ENCODE assay signal across 8 cellular contexts in the genomic region with DNA sequence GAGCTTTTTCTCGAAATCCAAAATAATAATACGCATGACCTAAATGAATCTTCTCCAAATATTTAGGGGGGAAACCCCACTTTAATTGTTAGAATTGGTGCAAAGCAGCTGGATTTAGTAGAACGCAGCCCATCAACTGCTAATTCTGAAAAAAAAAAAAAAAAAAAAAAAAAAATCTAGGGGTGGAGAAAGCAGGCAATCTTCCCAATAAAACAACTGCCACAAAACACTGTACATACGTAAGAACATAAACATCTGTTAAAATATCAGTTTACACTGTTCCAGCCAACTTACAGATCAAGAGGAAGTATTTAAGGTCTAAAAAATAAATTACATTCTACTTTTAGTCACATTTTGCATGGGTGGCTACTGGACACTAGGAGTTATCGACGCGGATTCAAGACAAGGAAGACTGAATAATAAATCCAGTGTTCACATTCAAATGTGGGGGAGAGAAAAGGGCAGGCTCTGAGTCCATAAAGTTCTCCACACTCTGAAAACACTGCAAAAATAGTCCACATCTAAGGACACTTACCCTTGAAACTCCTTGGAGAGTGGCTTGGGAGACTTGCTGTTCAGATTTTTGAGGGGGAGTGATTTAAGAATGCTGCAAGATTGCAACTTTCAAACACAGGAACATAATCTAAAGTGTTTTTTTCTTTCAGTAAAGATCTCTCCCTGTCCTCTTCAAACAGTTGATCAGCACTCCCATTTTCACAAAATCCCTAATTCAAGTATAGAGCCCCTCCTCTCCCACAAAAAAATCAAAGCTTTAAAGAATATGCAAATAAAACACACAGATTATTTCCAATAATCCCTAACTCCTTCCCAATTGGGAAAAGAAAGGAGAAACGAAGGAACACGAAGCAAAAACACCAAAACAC. TPM values are rescaled to one million over a fixed set of nuclear protein-coding genes. Genes with fewer than 3 reads are reported as not detected.
A peak's percentile ranks its signal among the peaks of the same experiment; 100 is the strongest.
DNase-seq lines count a peak whose midpoint lies in the region; ATAC-seq, FAIRE-seq and TF ChIP-seq lines count a peak whose summit lies in the region.

No MANE protein-coding gene starts in this region.

- no peaks in the 10 kb centered on the region for H3K27me3 Mint-ChIP-seq in type B pancreatic cell

- FAIRE-seq in urothelium cell line (lab: Jason Lieb, UNC), result no peak

- H3K4me3 ChIP-seq in DND-41 (ENCODE audit: low read depth in 1 of 2, low read length in 2 of 2), result peak overlapping the region; percentile 67 to 71
- peak overlapping the region; percentile 97 for H3K4me3 ChIP-seq in MG63
- H3K4me3 ChIP-seq in mammary epithelial cell (replicated peaks in 1 of 3; ENCODE audit: insufficient read depth in 1 of 3, low read depth in 2 of 3, low read length in 3 of 3), result peak overlapping the region; percentile 74 to 97 (median 88)

- peaks cover 10% of the 10 kb centered on the region for H3K36me3 Mint-ChIP-seq in type B pancreatic cell

- 14% methylated on average over 9 of the region's 9 CpGs for WGBS in mammary epithelial cell (ENCODE audit: low coverage, missing lambda C conversion rate)

- H3K9me3 Mint-ChIP-seq in type B pancreatic cell, result peaks cover 8% of the 10 kb centered on the region

- H3K4me3 Mint-ChIP-seq in type B pancreatic cell, result peak overlapping the region; percentile 95

- peaks cover 24% of the 10 kb centered on the region for H4K20me1 ChIP-seq in DND-41 (ENCODE audit: insufficient read depth, low read length)
- H4K20me1 ChIP-seq in mammary epithelial cell (ENCODE audit: insufficient read depth, low read length), result no peaks in the 10 kb centered on the region

- H2AFZ ChIP-seq in DND-41 (ENCODE audit: low read depth, low read length), result peak overlapping the region; percentile 95
- peak overlapping the region; percentile 96 for H2AFZ ChIP-seq in mammary epithelial cell (ENCODE audit: low read depth, low read length)

- H3K9me3 ChIP-seq in DND-41 (ENCODE audit: insufficient read depth, low read length, severe bottlenecking) (no peaks in the 10 kb centered on the region), MG63 (no peaks in the 10 kb centered on the region), mammary epithelial cell (replicated peaks; ENCODE audit: insufficient read depth, low read length) (no peaks in the 10 kb centered on the region)

- H3K4me1 ChIP-seq in DND-41 (ENCODE audit: insufficient read depth, low read length) (peaks cover 36% of the 10 kb centered on the region), mammary epithelial cell (ENCODE audit: insufficient read depth, low read length) (peaks cover 8% of the 10 kb centered on the region)

- H3K4me2 ChIP-seq in DND-41 (ENCODE audit: insufficient read depth, low read length) (peak overlapping the region; percentile 70), mammary epithelial cell (ENCODE audit: insufficient read depth, low read depth, low read length) (peak overlapping the region; percentile 94)

- TSS peak; percentile 36 for BruUV-seq in mammary epithelial cell (replicated peaks; lab: Mats Ljungman, UMichigan)

- DNase-seq in DND-41 (no peak), MG63 (no peak), mammary epithelial cell (peak; percentile 22), medulla oblongata (ENCODE audit: extremely low spot score) (peak; percentile 53), type B pancreatic cell (ENCODE audit: extremely low spot score, unreplicated experiment) (no peak), urothelium cell line (ENCODE audit: low spot score) (no peak), NCI-H128 (lab: John Stamatoyannopoulos, UW; ENCODE audit: unreplicated experiment) (no peak)
- DNase-seq in activated CD4-positive, CD25-positive, alpha-beta regulatory T cell (lab: John Stamatoyannopoulos, UW), result no peak

- ATAC-seq in DND-41 (ENCODE audit: insufficient read depth, low read depth), result no peak

- H3K4me1 Mint-ChIP-seq in type B pancreatic cell (ENCODE audit: unreplicated experiment), result peaks cover 13% of the 10 kb centered on the region

- CTCF ChIA-PET in mammary epithelial cell (lab: Charles Lee; ENCODE audit: low non-redundant PET), result no interaction called here

- TF ChIP-seq CTCF in DND-41 (IDR thresholded peaks at IDR 0.05; ENCODE audit: borderline replicate concordance, extremely low read depth, low read length, poor library complexity, severe bottlenecking) (no peak), mammary epithelial cell (conservative IDR thresholded peaks at IDR 0.05 in 1 of 2, IDR thresholded peaks at IDR 0.05 in 1 of 2; ENCODE audit: extremely low read depth in 1 of 2, insufficient read depth in 1 of 2, low read depth in 1 of 2, low read length in 2 of 2) (no peak), type B pancreatic cell (conservative IDR thresholded peaks at IDR 0.05) (no peak)

- in situ Hi-C loops in mammary epithelial cell (cut with MboI; ENCODE audit: low sequenced_read_pairs in 2 of 2), result loop anchor here in 1 of 2 donors (5.0 kb wide), 1 partner anchor 48 kb away; no protein-coding TSS in a partner anchor

- peak overlapping the region; percentile 99 for H3K27ac Mint-ChIP-seq in type B pancreatic cell

- H3K27me3 ChIP-seq in DND-41 (ENCODE audit: insufficient read depth, low read length, poor library complexity) (no peaks in the 10 kb centered on the region), MG63 (no peaks in the 10 kb centered on the region), mammary epithelial cell (ENCODE audit: insufficient read depth, low read length) (no peaks in the 10 kb centered on the region)

- dilution Hi-C loops in mammary epithelial cell (cut with HindIII; ENCODE audit: low sequenced_read_pairs), result no loop called here

- peaks cover 7% of the 10 kb centered on the region for H3K36me3 ChIP-seq in DND-41 (ENCODE audit: insufficient read depth, low read length)
- H3K36me3 ChIP-seq in MG63, result peaks cover 8% of the 10 kb centered on the region
- H3K36me3 ChIP-seq in mammary epithelial cell (ENCODE audit: insufficient read depth, low read length), result peaks cover 4% of the 10 kb centered on the region

- peak overlapping the region; percentile 88 for H3K27ac ChIP-seq in DND-41 (ENCODE audit: low read length)
- peak overlapping the region; percentile 79 for H3K27ac ChIP-seq in mammary epithelial cell (ENCODE audit: insufficient read depth, low read depth, low read length)

- H3K79me2 ChIP-seq in DND-41 (ENCODE audit: insufficient read depth, low read length) (peaks cover 74% of the 10 kb centered on the region), mammary epithelial cell (ENCODE audit: insufficient read depth, low read length) (peaks cover 73% of the 10 kb centered on the region)

- intact Hi-C loops in mammary epithelial cell (cut with micrococcal nuclease), result loop anchor here (2.0 kb wide), 1 partner anchor 76 kb away; a partner anchor contains a TSS

- peak overlapping the region; percentile 86 for H3K9ac ChIP-seq in DND-41 (ENCODE audit: low read depth, low read length)
- H3K9ac ChIP-seq in mammary epithelial cell (ENCODE audit: insufficient read depth, low read length), result peak overlapping the region; percentile 93

RNA-seq across cellular contexts. Expression of a gene that starts 1.3 kb away (rescaled TPM):
- 18.0 and 56.4 TPM in 2 replicates for total RNA-seq in MG63 (2014; rRNA removed; shearing (Covaris generic); ENCODE audit: low replicate concordance)
- 10 to 100 TPM; 31.2 to 38.1 TPM for total RNA-seq in mammary epithelial cell
- polyA plus RNA-seq in mammary epithelial cell, result 9.4 TPM
- 25.2 TPM for polyA minus RNA-seq in mammary epithelial cell
- total RNA-seq in type B pancreatic cell (ENCODE audit: low replicate concordance), result 44.8 and 66.4 TPM in 2 replicates

Comparison
In these comparisons a context has a peak if more than half of its experiments do, and no peak if none do; other contexts are left out.
1. DNase-seq: peak in mammary epithelial cell (single experiment) and medulla oblongata (single experiment); none in DND-41 (single experiment), MG63 (single experiment), type B pancreatic cell (single experiment), urothelium cell line (single experiment), activated CD4-positive, CD25-positive, alpha-beta regulatory T cell (0 of 4) and NCI-H128 (single experiment).
2. Peak in every context shown above with its lines, with median percentiles within 50 percentile points of each other: H3K4me3 ChIP-seq.